Comparison of ENCODE assay signal across 1 cellular context in genomic region chr13:114118086-114118762, GRCh38.
TF ChIP-seq lines count a peak whose summit lies in the region.

No MANE protein-coding gene starts in this region.

TF ChIP-seq in H1, 55 proteins besides CTCF, POLR2A, EP300 and RAD21 (continued from another document):
- no peak for TF ChIP-seq BRCA1 (IDR thresholded peaks at IDR 0.05; ENCODE audit: low read depth, low read length)
- no peak for TF ChIP-seq CEBPB (IDR thresholded peaks at IDR 0.05; ENCODE audit: low read depth, low read length)
TF ChIP-seq in H1: peak in this region for 0.
